13 cellular contexts compared by ENCODE assay signal in the genomic region with DNA sequence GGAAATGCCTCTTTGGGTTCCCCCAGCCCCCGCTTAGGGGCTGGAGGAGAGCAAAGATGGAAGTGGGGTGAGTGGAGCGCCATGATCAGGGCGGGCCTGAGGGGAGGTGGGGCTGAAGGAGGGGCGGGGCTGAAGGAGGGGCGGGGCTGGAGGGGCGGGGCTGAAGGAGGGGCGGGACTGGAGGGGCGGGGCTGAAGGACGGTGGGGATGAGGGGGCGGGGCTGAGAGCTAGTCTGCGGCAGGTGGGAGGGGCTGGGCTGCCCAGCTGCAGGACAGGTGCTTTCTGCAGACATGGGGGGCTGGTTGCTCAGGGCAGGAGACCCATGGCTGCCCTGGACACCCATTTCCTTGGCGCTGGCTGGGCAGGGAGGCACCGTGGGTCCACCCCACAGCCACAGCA. TPM values are rescaled to one million over a fixed set of nuclear protein-coding genes. Genes with fewer than 3 reads are reported as not detected.
A peak's percentile ranks its signal among the peaks of the same experiment; 100 is the strongest.
DNase-seq lines count a peak whose midpoint lies in the region; ATAC-seq and TF ChIP-seq lines count a peak whose summit lies in the region.
"Had no signal": no experiment of that assay in that cellular context is flagged by ENCODE, and none has a peak within 500 bp of the region (broad histone marks: within the 10 kb centered on the region; RNA-seq: fewer than 3 reads in every experiment).

No MANE protein-coding gene starts in this region.

- peaks cover 0 to 9% (median 6%) of the 10 kb centered on the region in 11 experiments; a peak in 11 of 22 replicates for H3K27me3 ChIP-seq in BLaER1 treated with 17β-estradiol and CSF1 and Interleukin-3, amounts not matched to agents 10 nM and 100 nM
- H3K27me3 ChIP-seq in hepatocyte, result no peaks in the 10 kb centered on the region
- H3K27me3 ChIP-seq: right lobe of liver had no signal

- peaks cover 0 to 18% (median 9%) of the 10 kb centered on the region in 11 experiments; a peak in 12 of 22 replicates for H3K36me3 ChIP-seq in BLaER1 treated with 17β-estradiol and CSF1 and Interleukin-3, amounts not matched to agents 10 nM and 100 nM
- no peaks in the 10 kb centered on the region for H3K36me3 ChIP-seq in ES-I3 (ENCODE audit: insufficient read depth, low read length)
- no peaks in the 10 kb centered on the region for H3K36me3 ChIP-seq in hepatocyte (replicated peaks; ENCODE audit: insufficient read depth, low read depth)
- H3K36me3 ChIP-seq: right lobe of liver had no signal

- no peak for ATAC-seq in HG03139 (IDR thresholded peaks at IDR 0.05; ENCODE audit: unreplicated experiment)
- no peak for ATAC-seq in GM21423 (IDR thresholded peaks at IDR 0.05; ENCODE audit: unreplicated experiment)
- ATAC-seq in left lobe of liver, result no peak

- H4K20me1 ChIP-seq in BLaER1 treated with 17β-estradiol and CSF1 and Interleukin-3, amounts not matched to agents 10 nM and 100 nM, result peaks cover 90 to 98% (median 96%) of the 10 kb centered on the region in 11 experiments
- no peaks in the 10 kb centered on the region for H4K20me1 ChIP-seq in hepatocyte (ENCODE audit: insufficient read depth, poor library complexity, severe bottlenecking)

- H3K9ac ChIP-seq in BLaER1 treated with 17β-estradiol and CSF1 and Interleukin-3, amounts not matched to agents 10 nM and 100 nM, result no peak overlapping the region
- peak overlapping the region; percentile 15; the same call in 1 of the 2 replicates for H3K9ac ChIP-seq in ES-I3 (ENCODE audit: low read depth, low read length)

- DNase-seq in NCI-H69 (lab: John Stamatoyannopoulos, UW), result peak; percentile 36
- DNase-seq in hepatocyte (ENCODE audit: low spot score), result peak; percentile 28
- DNase-seq in left lobe of liver (ENCODE audit: low spot score), result no peak
- no peak for DNase-seq in KG1 (lab: John Stamatoyannopoulos, UW)
- DNase-seq: cortex of kidney, GDM1, head of caudate nucleus, right lobe of liver had no signal

- H3K4me1 ChIP-seq in BLaER1 treated with 17β-estradiol and CSF1 and Interleukin-3, amounts not matched to agents 10 nM and 100 nM, result peaks cover 21 to 96% (median 84%) of the 10 kb centered on the region in 10 experiments
- H3K4me1 ChIP-seq in ES-I3 (ENCODE audit: insufficient read depth, low read length), result peaks cover 5% of the 10 kb centered on the region; the same call in 1 of the 2 replicates
- H3K4me1 ChIP-seq in hepatocyte (ENCODE audit: insufficient read depth), result no peaks in the 10 kb centered on the region
- H3K4me1 ChIP-seq: right lobe of liver had no signal

- peak overlapping the region in 8 of 11 experiments; percentile 40 to 65 (median 57); a peak in 17 of 22 replicates for H3K4me2 ChIP-seq in BLaER1 treated with 17β-estradiol and CSF1 and Interleukin-3, amounts not matched to agents 10 nM and 100 nM
- H3K4me2 ChIP-seq in hepatocyte, result no peak overlapping the region

- H3K9me2 ChIP-seq in hepatocyte (replicated peaks; ENCODE audit: insufficient read depth), result no peaks in the 10 kb centered on the region

- no peak overlapping the region for H2AFZ ChIP-seq in hepatocyte

- no peaks in the 10 kb centered on the region for H3K79me2 ChIP-seq in hepatocyte

- H3K4me3 ChIP-seq in BLaER1 treated with 17β-estradiol and CSF1 and Interleukin-3, amounts not matched to agents 10 nM and 100 nM, result no peak overlapping the region
- H3K4me3 ChIP-seq in hepatocyte, result no peak overlapping the region
- H3K4me3 ChIP-seq: right lobe of liver had no signal

- WGBS in hepatocyte (ENCODE audit: low lambda C conversion rate, missing lambda C conversion rate), result 65% methylated on average over 6 of the region's 13 CpGs

- no peak for TF ChIP-seq CTCF in hepatocyte (IDR thresholded peaks at IDR 0.05; ENCODE audit: poor library complexity)

- H3K27ac ChIP-seq in BLaER1 treated with 17β-estradiol and CSF1 and Interleukin-3, amounts not matched to agents 10 nM and 100 nM, result no peak overlapping the region
- no peak overlapping the region for H3K27ac ChIP-seq in hepatocyte
- H3K27ac ChIP-seq: right lobe of liver had no signal

- H3K9me3 ChIP-seq in BLaER1 treated with 17β-estradiol and CSF1 and Interleukin-3, amounts not matched to agents 10 nM and 100 nM (replicated peaks in 1 of 11), result no peaks in the 10 kb centered on the region
- H3K9me3 ChIP-seq in ES-I3 (ENCODE audit: control insufficient read depth, insufficient read depth, low read length) (no peaks in the 10 kb centered on the region), hepatocyte (ENCODE audit: low read depth) (no peaks in the 10 kb centered on the region)
- H3K9me3 ChIP-seq: right lobe of liver had no signal

RNA-seq across cellular contexts. Expression of a gene that starts 39.1 kb away (rescaled TPM):
- total RNA-seq in hepatocyte (not detected in 2 replicates), left lobe of liver (0.23 TPM)
- polyA plus RNA-seq in hepatocyte, result not detected in 2 replicates
- total RNA-seq: T-helper 2 cell treated with Interferon-gamma antibody and Interleukin-4, amounts not matched to agents 100 ng/mL and 5 ng/mL, for 36 hours had no signal

RNA-seq across cellular contexts. Expression of a gene that starts 48.6 kb away (rescaled TPM):
- total RNA-seq in hepatocyte (58.7 and 70.8 TPM in 2 replicates), left lobe of liver (20.2 TPM)
- polyA plus RNA-seq in hepatocyte, result 191 and 215 TPM in 2 replicates

RNA-seq across cellular contexts. Expression of a gene that starts 48.8 kb away (rescaled TPM):
- total RNA-seq in hepatocyte (19.6 and 22.4 TPM in 2 replicates), left lobe of liver (23.1 TPM)
- 38.9 and 53.5 TPM in 2 replicates for polyA plus RNA-seq in hepatocyte

Comparison
In these comparisons a context has a peak if more than half of its experiments do, and no peak if none do; other contexts are left out.
1. DNase-seq: peak in NCI-H69 (single experiment) and hepatocyte (single experiment); none in left lobe of liver (single experiment) and KG1 (single experiment).